In the genomic region with DNA sequence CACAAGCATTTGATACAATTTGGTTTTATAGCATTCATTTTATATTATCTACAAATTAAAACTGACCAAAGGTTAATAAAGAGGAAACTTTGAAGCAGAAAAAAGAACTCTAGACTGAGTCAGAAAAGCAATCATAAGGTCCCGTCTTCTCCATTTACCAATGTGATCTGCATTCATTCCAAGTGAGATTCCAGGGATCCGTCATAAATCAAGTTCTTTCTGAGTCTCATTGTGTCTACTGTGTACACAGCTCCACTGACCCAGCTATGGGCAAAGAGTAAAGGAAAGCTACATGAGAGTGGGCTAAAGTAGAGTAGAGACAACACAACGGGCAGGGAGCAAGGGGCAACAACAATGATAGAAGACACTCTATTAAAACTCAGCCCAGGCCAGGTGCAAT, we compare ENCODE assay signal across 29 cellular contexts.
"Had no signal": no experiment of that assay in that cellular context is flagged by ENCODE, and none has a peak within 500 bp of the region (broad histone marks: within the 10 kb centered on the region; RNA-seq: fewer than 3 reads in every experiment).

No MANE protein-coding gene starts in this region.

- H3K4me3 ChIP-seq: adrenal gland, ascending aorta, breast epithelium, cardiac muscle cell, colonic mucosa, gastroesophageal sphincter had no signal

- H3K27ac ChIP-seq: adrenal gland, ascending aorta, breast epithelium, cardiac muscle cell, colonic mucosa, foreskin keratinocyte, gastroesophageal sphincter had no signal

- H3K4me3 Mint-ChIP-seq: activated CD8-positive, alpha-beta T cell treated with anti-CD3 and anti-CD28 coated beads for 36 hours; activated naive CD8-positive, alpha-beta T cell; activated naive CD8-positive, alpha-beta T cell treated with anti-CD3 and anti-CD28 coated beads, Interleukin-2, amount 50 U/mL, for 24 hours; activated T-cell treated with anti-CD3 and anti-CD28 coated beads, Interleukin-2, amount 50 U/mL, for 4 hours; activated T-helper 17 cell treated with anti-CD3 and anti-CD28 coated beads, Interleukin-2, amount 50 U/mL, for 72 hours; brain; endodermal cell had no signal

- H3K27ac Mint-ChIP-seq: activated CD8-positive, alpha-beta T cell treated with anti-CD3 and anti-CD28 coated beads for 36 hours; activated naive CD8-positive, alpha-beta T cell; activated naive CD8-positive, alpha-beta T cell treated with anti-CD3 and anti-CD28 coated beads, Interleukin-2, amount 50 U/mL, for 24 hours; activated T-helper 17 cell treated with anti-CD3 and anti-CD28 coated beads, Interleukin-2, amount 50 U/mL, for 72 hours; brain; endodermal cell had no signal

- DNase-seq: activated CD4-positive, alpha-beta T cell treated with anti-CD3 and anti-CD28 coated beads for 1 hour; activated CD4-positive, alpha-beta T cell treated with anti-CD3 and anti-CD28 coated beads for 48 hours; activated CD4-positive, alpha-beta T cell treated with anti-CD3 and anti-CD28 coated beads, Interleukin-2, amount 50 U/mL, for 1 hour; activated CD4-positive, alpha-beta T cell treated with anti-CD3 and anti-CD28 coated beads, Interleukin-2, amount 50 U/mL, for 48 hours; activated CD8-positive, alpha-beta memory T cell treated with anti-CD3 and anti-CD28 coated beads for 24 hours; activated CD8-positive, alpha-beta T cell treated with anti-CD3 and anti-CD28 coated beads for 36 hours; activated effector memory CD4-positive, alpha-beta T cell treated with Interleukin-2 at 50 U/mL for 16 hours; activated gamma-delta T cell treated with Interleukin-2 at 50 U/mL for 16 hours; activated naive CD4-positive, alpha-beta T cell treated with anti-CD3 and anti-CD28 coated beads, Interleukin-2, amount 50 U/mL, for 16 hours; activated naive CD4-positive, alpha-beta T cell treated with Interleukin-2 at 50 U/mL for 16 hours; activated naive CD8-positive, alpha-beta T cell treated with anti-CD3 and anti-CD28 coated beads, Interleukin-2, amount 50 U/mL, for 24 hours; activated T-cell treated with anti-CD3 and anti-CD28 coated beads, Interleukin-2, amount 50 U/mL, for 4 hours; adrenal gland; amygdala; central memory CD4-positive, alpha-beta T cell; cerebellar nuclear complex; colonic mucosa; effector memory CD4-positive, alpha-beta T cell; endodermal cell; foreskin keratinocyte; T-helper 2 cell had no signal

- H3K9me3 ChIP-seq: adrenal gland, ascending aorta, breast epithelium, colonic mucosa, gastroesophageal sphincter had no signal

- ATAC-seq: activated CD8-positive, alpha-beta T cell treated with anti-CD3 and anti-CD28 coated beads for 36 hours; activated naive CD8-positive, alpha-beta T cell treated with anti-CD3 and anti-CD28 coated beads, Interleukin-2, amount 50 U/mL, for 24 hours; activated T-cell treated with anti-CD3 and anti-CD28 coated beads, Interleukin-2, amount 50 U/mL, for 4 hours; activated T-helper 17 cell treated with anti-CD3 and anti-CD28 coated beads, Interleukin-2, amount 50 U/mL, for 72 hours; esophagus mucosa; foreskin keratinocyte; gastroesophageal sphincter had no signal

- H3K4me1 ChIP-seq: adrenal gland, ascending aorta, breast epithelium, colonic mucosa had no signal

- H3K27me3 ChIP-seq: adrenal gland, ascending aorta, breast epithelium, cardiac muscle cell, colonic mucosa, foreskin keratinocyte, gastroesophageal sphincter had no signal

- H3K27me3 Mint-ChIP-seq: activated CD8-positive, alpha-beta T cell treated with anti-CD3 and anti-CD28 coated beads for 36 hours; activated naive CD8-positive, alpha-beta T cell; activated naive CD8-positive, alpha-beta T cell treated with anti-CD3 and anti-CD28 coated beads, Interleukin-2, amount 50 U/mL, for 24 hours; activated T-helper 17 cell treated with anti-CD3 and anti-CD28 coated beads, Interleukin-2, amount 50 U/mL, for 72 hours; brain had no signal

- H3K9me3 Mint-ChIP-seq: activated CD8-positive, alpha-beta T cell treated with anti-CD3 and anti-CD28 coated beads for 36 hours; activated naive CD8-positive, alpha-beta T cell treated with anti-CD3 and anti-CD28 coated beads, Interleukin-2, amount 50 U/mL, for 24 hours; activated T-cell treated with anti-CD3 and anti-CD28 coated beads, Interleukin-2, amount 50 U/mL, for 4 hours; activated T-helper 17 cell treated with anti-CD3 and anti-CD28 coated beads, Interleukin-2, amount 50 U/mL, for 72 hours; endodermal cell had no signal

- H3K36me3 ChIP-seq: adrenal gland, ascending aorta, breast epithelium, cardiac muscle cell, colonic mucosa had no signal
